In genomic region chr9:1284727-1285126, GRCh38 we compare ENCODE assay signal across 9 cellular contexts.
"Had no signal": no experiment of that assay in that cellular context is flagged by ENCODE, and none has a peak within 500 bp of the region (broad histone marks: within the 10 kb centered on the region; RNA-seq: fewer than 3 reads in every experiment).

No MANE protein-coding gene starts in this region.

- H3K4me3 Mint-ChIP-seq: IgD-negative memory B cell had no signal

- FAIRE-seq: HepG2, HTR-8/SVneo, K562 had no signal

- ATAC-seq: HepG2, K562 had no signal

- H3K4me1 Mint-ChIP-seq: IgD-negative memory B cell had no signal

- H3K4me3 ChIP-seq: K562 had no signal

- H3K4me2 ChIP-seq: KMS-11 had no signal

- H3K27ac ChIP-seq: HL-60, KMS-11 had no signal

- H3K27ac Mint-ChIP-seq: IgD-negative memory B cell had no signal

- H3K36me3 Mint-ChIP-seq: IgD-negative memory B cell had no signal

- H3K9ac ChIP-seq: KMS-11 had no signal

- DNase-seq: IMR-90, KBM-7, KG1 had no signal
